Comparison of ENCODE assay signal across 1 cellular context in genomic region chr5:115625579-115626443, GRCh38.
TF ChIP-seq lines count a peak whose summit lies in the region.

TSS of gene TMED7 (minus strand) at chr5:115626036. CDS start at chr5:115625792, 244 bp downstream.

TF ChIP-seq in WTC11, 78 proteins besides CTCF, POLR2A, EP300 and RAD21 (continued from another document):
- TF ChIP-seq ZNF121 (CRISPR knock-in tag; IDR thresholded peaks at IDR 0.05), result no peak
- no peak for TF ChIP-seq ZNF396 (CRISPR knock-in tag; IDR thresholded peaks at IDR 0.05; ENCODE audit: borderline replicate concordance)
- no peak for TF ChIP-seq ZNF263 (CRISPR knock-in tag; IDR thresholded peaks at IDR 0.05; ENCODE audit: low read depth)
- no peak for TF ChIP-seq GTF2I (CRISPR knock-in tag; conservative IDR thresholded peaks at IDR 0.05)
- no peak for TF ChIP-seq ZNF416 (CRISPR knock-in tag; IDR thresholded peaks at IDR 0.05)
- no peak for TF ChIP-seq JAZF1 (CRISPR knock-in tag; IDR thresholded peaks at IDR 0.05)
- TF ChIP-seq ELF4 (CRISPR knock-in tag; IDR thresholded peaks at IDR 0.05; ENCODE audit: low read depth), result no peak
- no peak for TF ChIP-seq CDX4 (CRISPR knock-in tag; IDR thresholded peaks at IDR 0.05; ENCODE audit: borderline replicate concordance)
- no peak for TF ChIP-seq FOXK1 (CRISPR knock-in tag; IDR thresholded peaks at IDR 0.05)
- TF ChIP-seq MXD4 (CRISPR knock-in tag; IDR thresholded peaks at IDR 0.05; ENCODE audit: borderline replicate concordance), result no peak
- TF ChIP-seq HMGA2 (CRISPR knock-in tag; IDR thresholded peaks at IDR 0.05), result no peak
- no peak; the same call in 1 of the 2 replicates for TF ChIP-seq USF1 (CRISPR knock-in tag; IDR thresholded peaks at IDR 0.05)
- TF ChIP-seq ZBTB21 (CRISPR knock-in tag; IDR thresholded peaks at IDR 0.05; ENCODE audit: borderline replicate concordance), result 0 out of 2 replicates have a peak, but pooled peaks have one; percentile 67
- TF ChIP-seq ZNF317 (CRISPR knock-in tag; IDR thresholded peaks at IDR 0.05; ENCODE audit: borderline replicate concordance, low read depth), result no peak
- no peak for TF ChIP-seq ATF6 (CRISPR knock-in tag; IDR thresholded peaks at IDR 0.05)
- peak; percentile 64; the same call in 1 of the 2 replicates for TF ChIP-seq NR2C2 (CRISPR knock-in tag; IDR thresholded peaks at IDR 0.05)
- TF ChIP-seq KAT7 (CRISPR knock-in tag; IDR thresholded peaks at IDR 0.05; ENCODE audit: borderline replicate concordance), result peak; percentile 87; the same call in 1 of the 2 replicates
- TF ChIP-seq ZMAT4 (CRISPR knock-in tag; IDR thresholded peaks at IDR 0.05), result no peak
- no peak for TF ChIP-seq PRDM15 (CRISPR knock-in tag; IDR thresholded peaks at IDR 0.05)
- no peak for TF ChIP-seq TP53 (CRISPR knock-in tag; IDR thresholded peaks at IDR 0.05)
- TF ChIP-seq IRF1 (CRISPR knock-in tag; IDR thresholded peaks at IDR 0.05), result no peak
- 0 out of 2 replicates have a peak, but pooled peaks have one; percentile 32 for TF ChIP-seq ZNF138 (CRISPR knock-in tag; conservative IDR thresholded peaks at IDR 0.05)
- TF ChIP-seq PRRX2 (CRISPR knock-in tag; IDR thresholded peaks at IDR 0.05), result no peak
- TF ChIP-seq ZNF512 (CRISPR knock-in tag; IDR thresholded peaks at IDR 0.05; ENCODE audit: borderline replicate concordance), result no peak
- TF ChIP-seq TEAD1 (CRISPR knock-in tag; IDR thresholded peaks at IDR 0.05), result peak; percentile 72
- no peak for TF ChIP-seq FOXJ3 (CRISPR knock-in tag; IDR thresholded peaks at IDR 0.05; ENCODE audit: borderline replicate concordance)
- peak; percentile 76 for TF ChIP-seq ZBTB43 (CRISPR knock-in tag; IDR thresholded peaks at IDR 0.05)
- TF ChIP-seq ZNF532 (CRISPR knock-in tag; IDR thresholded peaks at IDR 0.05; ENCODE audit: borderline replicate concordance), result no peak
- no peak for TF ChIP-seq SOX15 (CRISPR knock-in tag; IDR thresholded peaks at IDR 0.05)
- TF ChIP-seq CREM (CRISPR knock-in tag; IDR thresholded peaks at IDR 0.05), result peak; percentile 72
- TF ChIP-seq E2F5 (CRISPR knock-in tag; IDR thresholded peaks at IDR 0.05), result peak; percentile 32; the same call in 1 of the 2 replicates
- no peak for TF ChIP-seq TCF7 (CRISPR knock-in tag; IDR thresholded peaks at IDR 0.05; ENCODE audit: low read depth)
